Comparison of ENCODE assay signal across 9 cellular contexts in the genomic region with DNA sequence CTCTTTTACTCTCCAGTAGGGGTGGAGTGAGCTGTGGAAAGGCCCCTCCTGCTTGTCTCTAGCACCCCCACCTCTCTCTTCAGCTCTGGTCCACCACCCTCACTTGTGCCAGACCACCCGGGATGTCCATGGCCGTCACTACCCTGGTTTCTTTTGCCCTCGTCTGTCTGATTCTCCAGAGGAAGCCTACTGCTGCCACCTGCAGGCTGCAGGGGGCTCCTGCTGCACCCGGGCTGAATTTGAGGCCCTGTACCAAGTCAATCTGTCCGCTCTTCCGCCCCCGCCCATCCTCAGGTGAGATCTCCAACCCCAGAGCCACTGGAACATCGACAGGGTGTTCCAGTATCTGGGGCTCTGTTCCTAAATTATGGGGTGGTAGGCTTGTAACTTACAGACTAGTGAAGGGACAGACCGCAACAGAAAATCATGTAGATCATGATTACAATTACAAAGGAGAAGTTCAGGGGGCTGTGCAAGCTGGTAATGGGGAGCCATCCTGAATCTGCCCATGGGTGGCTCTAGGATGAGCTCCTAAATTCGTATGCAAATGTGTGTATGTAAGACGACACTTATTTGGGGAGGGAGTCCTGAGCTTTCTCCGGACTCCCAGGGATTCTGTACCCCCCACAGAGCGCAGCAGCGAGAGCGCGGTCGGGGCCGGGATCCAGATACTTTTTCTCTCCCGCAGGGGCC. TPM values are rescaled to one million over a fixed set of nuclear protein-coding genes. Genes with fewer than 3 reads are reported as not detected.
DNase-seq lines count a peak whose midpoint lies in the region; ATAC-seq, FAIRE-seq and TF ChIP-seq lines count a peak whose summit lies in the region.
"Had no signal": no experiment of that assay in that cellular context is flagged by ENCODE, and none has a peak within 500 bp of the region (broad histone marks: within the 10 kb centered on the region; RNA-seq: fewer than 3 reads in every experiment).

No MANE protein-coding gene starts in this region.

- FAIRE-seq in D721Med (lab: Jason Lieb, UNC): no peak
- FAIRE-seq: islet of Langerhans had no signal

- peak; percentile 49 for ATAC-seq in stimulated activated naive CD8-positive, alpha-beta T cell treated with anti-CD3 and anti-CD28 coated beads, Interleukin-15, amount 100 ng/mL, for 72 hours

- TF ChIP-seq CTCF in D721Med (IDR thresholded peaks at IDR 0.05; ENCODE audit: insufficient read depth, missing control alignments) (peak; percentile 93), fibroblast of villous mesenchyme (IDR thresholded peaks at IDR 0.05; ENCODE audit: insufficient read depth, low read depth, low read length) (peak; percentile 93), neural crest cell (conservative IDR thresholded peaks at IDR 0.05) (peak; percentile 86)

- peaks cover 30% of the 10 kb centered on the region for H3K36me3 ChIP-seq in MG63

- peaks cover 32% of the 10 kb centered on the region for H3K4me1 Mint-ChIP-seq in neural crest cell
- H3K4me1 Mint-ChIP-seq in stimulated activated naive CD8-positive, alpha-beta T cell treated with anti-CD3 and anti-CD28 coated beads, Interleukin-15, amount 100 ng/mL, for 72 hours: peaks cover 62% of the 10 kb centered on the region

- no peaks in the 10 kb centered on the region for H3K27me3 Mint-ChIP-seq in neural crest cell (ENCODE audit: low read depth)
- no peaks in the 10 kb centered on the region for H3K27me3 Mint-ChIP-seq in stimulated activated naive CD8-positive, alpha-beta T cell treated with anti-CD3 and anti-CD28 coated beads, Interleukin-15, amount 100 ng/mL, for 72 hours

- H3K9me3 Mint-ChIP-seq in neural crest cell: no peaks in the 10 kb centered on the region
- no peaks in the 10 kb centered on the region for H3K9me3 Mint-ChIP-seq in stimulated activated naive CD8-positive, alpha-beta T cell treated with anti-CD3 and anti-CD28 coated beads, Interleukin-15, amount 100 ng/mL, for 72 hours

- peak; percentile 81 for DNase-seq in D721Med (ENCODE audit: insufficient read length, low spot score)
- peak; percentile 21 for DNase-seq in GOT3 (lab: John Stamatoyannopoulos, UW)
- peak; percentile 81 for DNase-seq in MG63
- peak; percentile 82 to 90 for DNase-seq in SHP77 (lab: John Stamatoyannopoulos, UW)
- DNase-seq in activated effector memory CD4-positive, alpha-beta T cell treated with anti-CD3 and anti-CD28 coated beads, Interleukin-2, amount 50 U/mL, for 16 hours: peak; percentile 94
- peak; percentile 81 for DNase-seq in fibroblast of villous mesenchyme (ENCODE audit: low read depth)
- DNase-seq in neural crest cell (ENCODE audit: low read depth, low spot score): peak; percentile 82
- peak; percentile 86 to 91 for DNase-seq in stimulated activated naive CD8-positive, alpha-beta T cell treated with anti-CD3 and anti-CD28 coated beads, Interleukin-15, amount 100 ng/mL, for 72 hours

- no peak overlapping the region for H3K27ac Mint-ChIP-seq in neural crest cell (ENCODE audit: unreplicated experiment)
- H3K27ac Mint-ChIP-seq in stimulated activated naive CD8-positive, alpha-beta T cell treated with anti-CD3 and anti-CD28 coated beads, Interleukin-15, amount 100 ng/mL, for 72 hours: peak overlapping the region; percentile 51 to 78

- H3K4me3 ChIP-seq in MG63 (peak overlapping the region; percentile 75), fibroblast of villous mesenchyme (ENCODE audit: low read depth, low read length) (peak overlapping the region; percentile 87)

- peak overlapping the region; percentile 91 for H3K4me3 Mint-ChIP-seq in neural crest cell
- H3K4me3 Mint-ChIP-seq in stimulated activated naive CD8-positive, alpha-beta T cell treated with anti-CD3 and anti-CD28 coated beads, Interleukin-15, amount 100 ng/mL, for 72 hours: peak overlapping the region; percentile 91

- no peaks in the 10 kb centered on the region for H3K9me3 ChIP-seq in MG63

- no peaks in the 10 kb centered on the region for H3K27me3 ChIP-seq in MG63

- H3K36me3 Mint-ChIP-seq in neural crest cell (ENCODE audit: low read depth): peaks cover 2% of the 10 kb centered on the region

RNA-seq across cellular contexts. Expression of gene UNC45A, which starts 0.7 kb away (rescaled TPM):
- 43.1 and 64.2 TPM in 2 replicates for total RNA-seq in MG63 (2014; rRNA removed; shearing (Covaris generic); ENCODE audit: low replicate concordance)
- total RNA-seq in fibroblast of villous mesenchyme (65.1 and 69.1 TPM in 2 replicates), neural crest cell (65.4 and 73.8 TPM in 2 replicates)

RNA-seq across cellular contexts. Expression of gene HDDC3, which starts 2.1 kb away (rescaled TPM):
- 32.6 and 51.9 TPM in 2 replicates for total RNA-seq in MG63 (2014; rRNA removed; shearing (Covaris generic); ENCODE audit: low replicate concordance)
- 9.5 and 10.3 TPM in 2 replicates for total RNA-seq in fibroblast of villous mesenchyme
- total RNA-seq in neural crest cell: 15.7 and 16.7 TPM in 2 replicates

RNA-seq across cellular contexts. Expression of gene RCCD1, which starts 20.3 kb away (rescaled TPM):
- total RNA-seq in MG63 (2014; rRNA removed; shearing (Covaris generic); ENCODE audit: low replicate concordance): 25.7 and 27.5 TPM in 2 replicates
- total RNA-seq in fibroblast of villous mesenchyme (12.9 and 14.7 TPM in 2 replicates), neural crest cell (20.6 and 20.9 TPM in 2 replicates)

RNA-seq across cellular contexts. Expression of gene MAN2A2, which starts 31.3 kb away (rescaled TPM):
- total RNA-seq in MG63 (2014; rRNA removed; shearing (Covaris generic); ENCODE audit: low replicate concordance): 9.5 and 45.8 TPM in 2 replicates
- total RNA-seq in fibroblast of villous mesenchyme: 11.9 and 15.1 TPM in 2 replicates
- 78.0 and 81.6 TPM in 2 replicates for total RNA-seq in neural crest cell

RNA-seq across cellular contexts. Expression of gene FES, which starts 50.1 kb away (rescaled TPM):
- 10.5 and 13.7 TPM in 2 replicates for total RNA-seq in MG63 (2014; rRNA removed; shearing (Covaris generic); ENCODE audit: low replicate concordance)
- 17.3 and 26.1 TPM in 2 replicates for total RNA-seq in fibroblast of villous mesenchyme
- 2.8 TPM in 2 replicates for total RNA-seq in neural crest cell

Comparison
In these comparisons a context has a peak if more than half of its experiments do, and no peak if none do; other contexts are left out.
1. Peak in every context shown above with its lines: DNase-seq, ATAC-seq and H3K4me3 ChIP-seq.
2. DNase-seq: peak in every context shown above with its lines; median percentile 94 in activated effector memory CD4-positive, alpha-beta T cell treated with anti-CD3 and anti-CD28 coated beads, Interleukin-2, amount 50 U/mL, for 16 hours; 88 in stimulated activated naive CD8-positive, alpha-beta T cell treated with anti-CD3 and anti-CD28 coated beads, Interleukin-15, amount 100 ng/mL, for 72 hours; 86 in SHP77; 82 in neural crest cell; 81 in D721Med; 81 in MG63; 81 in fibroblast of villous mesenchyme; 21 in GOT3.